Comparison of ENCODE assay signal across 10 cellular contexts in the genomic region with DNA sequence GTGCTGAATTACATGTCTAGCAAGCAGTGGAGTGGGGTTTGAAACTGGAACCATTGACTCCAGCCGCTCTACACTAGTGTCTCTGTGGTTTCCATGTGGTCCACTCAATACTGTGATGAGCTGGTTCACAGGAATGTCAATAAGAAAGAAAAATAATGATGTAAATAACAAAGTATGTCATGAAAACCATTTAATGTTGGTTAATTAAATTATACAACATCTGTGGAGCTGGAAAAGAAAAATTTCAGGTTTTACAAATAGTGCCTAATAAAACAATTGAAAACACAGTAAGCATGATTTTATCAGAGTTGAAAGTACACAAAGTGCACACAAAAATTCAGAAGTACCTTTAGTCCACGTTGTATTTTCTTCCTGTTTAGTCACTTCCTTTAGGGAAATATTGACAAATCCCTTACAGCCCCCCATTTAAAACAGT.
DNase-seq lines count a peak whose midpoint lies in the region; ATAC-seq and TF ChIP-seq lines count a peak whose summit lies in the region.
"Had no signal": no experiment of that assay in that cellular context is flagged by ENCODE, and none has a peak within 500 bp of the region (broad histone marks: within the 10 kb centered on the region; RNA-seq: fewer than 3 reads in every experiment).

No MANE protein-coding gene starts in this region.

- TF ChIP-seq CTCF in AG04449 (IDR thresholded peaks at IDR 0.05; ENCODE audit: insufficient read depth, low read length, missing control alignments) (no peak), HL-60 (IDR thresholded peaks at IDR 0.05; ENCODE audit: insufficient read depth, low read length) (no peak)

- ATAC-seq in GM21619 (IDR thresholded peaks at IDR 0.05; ENCODE audit: unreplicated experiment) (no peak), GM19324 (IDR thresholded peaks at IDR 0.05; ENCODE audit: low FRiP score, unreplicated experiment) (no peak)

- H3K27me3 ChIP-seq in HL-60 (ENCODE audit: insufficient read depth, poor library complexity, severe bottlenecking): no peaks in the 10 kb centered on the region

- H3K4me3 ChIP-seq in AG04449 (ENCODE audit: low read depth, low read length): no peak overlapping the region
- no peak overlapping the region; the same call in 1 of the 2 replicates for H3K4me3 ChIP-seq in HL-60 (replicated peaks; ENCODE audit: insufficient read depth, low read length)

- DNase-seq in AG04449 (ENCODE audit: low read depth, low spot score) (peak; percentile 41), HL-60 (ENCODE audit: low read depth in 1 of 2, low spot score in 1 of 2) (no peak), amniotic epithelial cell (ENCODE audit: low read depth) (peak; percentile 61), kidney tubule cell (ENCODE audit: low spot score) (peak; percentile 87), NCI-H446 treated with DMSO at 0.1 percent for 48 hours (lab: John Stamatoyannopoulos, UW) (no peak), DMS 273 treated with DMSO at 0.1 percent for 48 hours (lab: John Stamatoyannopoulos, UW) (no peak)
- DNase-seq: CD8-positive, alpha-beta memory T cell; effector CD8-positive, alpha-beta T cell had no signal

- CTCF ChIA-PET in AG04449 (lab: Yijun Ruan, JAX): interaction anchor here (1.4 kb wide), 1 partner anchor 229 kb away, joined by 3 read pairs; no protein-coding TSS in a partner anchor

- peak overlapping the region; percentile 67 for H3K27ac ChIP-seq in HL-60 (replicated peaks)

- POLR2A ChIA-PET in AG04449 (lab: Yijun Ruan, JAX): interaction anchor here (0.9 kb wide), 1 partner anchor 28 kb away, joined by 3 read pairs; a partner anchor contains a TSS

Comparison
In these comparisons a context has a peak if more than half of its experiments do, and no peak if none do; other contexts are left out.
1. DNase-seq: peak in AG04449 (single experiment), amniotic epithelial cell (single experiment) and kidney tubule cell (single experiment); none in HL-60 (0 of 2), NCI-H446 treated with DMSO at 0.1 percent for 48 hours (single experiment) and DMS 273 treated with DMSO at 0.1 percent for 48 hours (single experiment).